Comparison of ENCODE assay signal across 8 cellular contexts in the genomic region with DNA sequence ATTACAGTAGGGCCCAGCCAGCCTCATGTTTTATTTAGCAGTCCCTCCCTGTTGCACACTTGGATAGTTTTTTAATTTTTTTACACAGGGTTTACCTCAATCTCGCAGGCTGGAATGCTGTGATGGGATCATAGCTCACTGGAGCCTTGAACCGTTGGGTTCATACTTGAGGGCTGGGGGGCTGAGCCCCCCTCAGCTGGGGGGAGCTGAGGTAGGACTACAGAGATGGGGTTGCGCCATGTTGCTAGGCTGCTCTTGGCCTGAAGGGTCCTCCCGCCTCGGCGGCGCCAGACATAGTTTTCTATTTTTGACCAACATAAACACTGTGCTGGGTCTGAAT.
DNase-seq lines count a peak whose midpoint lies in the region; ATAC-seq, FAIRE-seq and TF ChIP-seq lines count a peak whose summit lies in the region.
"Not testable (repeated sequence)": the region's sequence is repeated elsewhere in the genome, so short reads cannot be mapped to it uniquely, and the experiment has no call there.

No MANE protein-coding gene starts in this region.

- TF ChIP-seq CTCF in HepG2 (CRISPR knock-in tag; IDR thresholded peaks at IDR 0.05); gastrocnemius medialis (IDR thresholded peaks at IDR 0.05 in 4 of 5, conservative IDR thresholded peaks at IDR 0.05 in 1 of 5): not testable (repeated sequence)

- TF ChIP-seq POLR2A in HepG2 (IDR thresholded peaks at IDR 0.05; ENCODE audit: insufficient read depth in 1 of 2, low read depth in 2 of 2, low read length in 2 of 2); gastrocnemius medialis (IDR thresholded peaks at IDR 0.05): not testable (repeated sequence)

- DNase-seq in AG08396 (ENCODE audit: low spot score) = peak; percentile 39
- not testable (repeated sequence) for DNase-seq in Karpas-422; epithelial cell of prostate (ENCODE audit: low read depth, low spot score); HepG2 (ENCODE audit: low spot score); gastrocnemius medialis

- TF ChIP-seq RAD21 in HepG2 (CRISPR knock-in tag; IDR thresholded peaks at IDR 0.05) = not testable (repeated sequence)

- POLR2A ChIA-PET in HepG2 (lab: Yijun Ruan, JAX) = interaction anchor here (0.6 to 2.8 kb wide), 6 partner anchors 20 to 769 kb away, joined by 3 to 17 read pairs (median 4); a partner anchor contains a TSS

- not testable (repeated sequence) for H4K20me1 ChIP-seq in Karpas-422 (ENCODE audit: insufficient read depth, low read depth, low read length); HepG2 (ENCODE audit: insufficient read depth, low read length)

- H3K4me2 ChIP-seq in Karpas-422 (ENCODE audit: low read depth, low read length, poor library complexity, severe bottlenecking) (peak overlapping the region; percentile 56), HepG2 (ENCODE audit: low read depth, low read length) (peak overlapping the region; percentile 65)

- ATAC-seq in GM18907 (IDR thresholded peaks at IDR 0.05; ENCODE audit: unreplicated experiment) = peak; percentile 19
- peak; percentile 11 for ATAC-seq in HG02678 (IDR thresholded peaks at IDR 0.05; ENCODE audit: unreplicated experiment)
- peak; percentile 17 for ATAC-seq in activated T-helper 17 cell treated with anti-CD3 and anti-CD28 coated beads, Interleukin-2, amount 50 U/mL, for 72 hours (replicated peaks)
- ATAC-seq in HepG2 = peak; percentile 59
- ATAC-seq in gastrocnemius medialis = not testable (repeated sequence)

- peak overlapping the region; percentile 87 for H3K4me3 Mint-ChIP-seq in activated T-helper 17 cell treated with anti-CD3 and anti-CD28 coated beads, Interleukin-2, amount 50 U/mL, for 72 hours

- FAIRE-seq in HepG2 (lab: Jason Lieb, UNC) = not testable (repeated sequence)

- H3K9me3 Mint-ChIP-seq in activated T-helper 17 cell treated with anti-CD3 and anti-CD28 coated beads, Interleukin-2, amount 50 U/mL, for 72 hours = not testable (repeated sequence)

- CTCF ChIA-PET in HepG2 (lab: Yijun Ruan, JAX; ENCODE audit: low intra/inter-chr PET ratio, low total read pairs) = not testable (repeated sequence)

- not testable (repeated sequence) for H2AFZ ChIP-seq in Karpas-422 (ENCODE audit: low read length); HepG2 (ENCODE audit: low read length)

- not testable (repeated sequence) for H3K27me3 Mint-ChIP-seq in activated T-helper 17 cell treated with anti-CD3 and anti-CD28 coated beads, Interleukin-2, amount 50 U/mL, for 72 hours

- H3K4me1 Mint-ChIP-seq in activated T-helper 17 cell treated with anti-CD3 and anti-CD28 coated beads, Interleukin-2, amount 50 U/mL, for 72 hours = not testable (repeated sequence)

- intact Hi-C loops in HepG2 (cut with micrococcal nuclease; ENCODE audit: unreplicated experiment) (loop anchor here (10.0 kb wide), 1 partner anchor 239 kb away; a partner anchor contains a TSS), gastrocnemius medialis (cut with DNase I; ENCODE audit: low total_unique reads) (loop anchor here (5.0 to 10.0 kb wide), 2 partner anchors 412 to 469 kb away; no protein-coding TSS in a partner anchor)

- H3K36me3 ChIP-seq in Karpas-422 (ENCODE audit: insufficient read depth, low read length); HepG2 (replicated peaks in 1 of 2; ENCODE audit: control insufficient read depth in 1 of 2, insufficient read depth in 2 of 2, low read length in 2 of 2); gastrocnemius medialis: not testable (repeated sequence)

- in situ Hi-C loops in HepG2 (cut with HindIII; ENCODE audit: extremely low pct_ligation_motif_present, low pct_unique_long_range_greater_than_20kb); gastrocnemius medialis (cut with MboI; ENCODE audit: low sequenced_read_pairs in 4 of 4): not testable (repeated sequence)

- H3K4me3 ChIP-seq in Karpas-422 (ENCODE audit: low read length) = peak overlapping the region; percentile 76
- H3K4me3 ChIP-seq in HepG2 (replicated peaks in 1 of 3; ENCODE audit: insufficient read depth in 1 of 3, low read depth in 2 of 3, low read length in 3 of 3) = peak overlapping the region; percentile 68 to 84 (median 73); a peak in 5 of 6 replicates
- H3K4me3 ChIP-seq in gastrocnemius medialis = peak overlapping the region; percentile 52 to 94 (median 84)

- TSS peak; percentile 93 for BruUV-seq in HepG2 (replicated peaks; lab: Mats Ljungman, UMichigan)

- not testable (repeated sequence) for TF ChIP-seq EP300 in HepG2 (IDR thresholded peaks at IDR 0.05; ENCODE audit: low read depth in 2 of 2, low read length in 2 of 2); HepG2 (CRISPR knock-in tag; IDR thresholded peaks at IDR 0.05; ENCODE audit: borderline replicate concordance)

- H3K9me3 ChIP-seq in Karpas-422 (ENCODE audit: low read length); HepG2 (ENCODE audit: low read length); gastrocnemius medialis: not testable (repeated sequence)

- 3% methylated on average over 6 of the region's 7 CpGs for WGBS in HepG2 (ENCODE audit: low lambda C conversion rate)

- H3K9me2 ChIP-seq in Karpas-422 (replicated peaks; ENCODE audit: insufficient read depth, low read length) = not testable (repeated sequence)

- H3K9ac ChIP-seq in Karpas-422 (ENCODE audit: low read length) (peak overlapping the region; percentile 78), HepG2 (ENCODE audit: insufficient read depth, low read depth, low read length) (peak overlapping the region; percentile 91)

- peak overlapping the region; percentile 99 for H3K27ac Mint-ChIP-seq in activated T-helper 17 cell treated with anti-CD3 and anti-CD28 coated beads, Interleukin-2, amount 50 U/mL, for 72 hours

- peaks cover 11% of the 10 kb centered on the region for H3K36me3 Mint-ChIP-seq in activated T-helper 17 cell treated with anti-CD3 and anti-CD28 coated beads, Interleukin-2, amount 50 U/mL, for 72 hours (ENCODE audit: low read depth)

- H3K27ac ChIP-seq in Karpas-422 (ENCODE audit: low read length) (peak overlapping the region; percentile 34; the same call in 1 of the 2 replicates), epithelial cell of prostate (peak overlapping the region; percentile 61), HepG2 (ENCODE audit: extremely low read length, insufficient read depth, low read length) (peak overlapping the region; percentile 91), gastrocnemius medialis (peak overlapping the region; percentile 84 to 93 (median 91))

- peaks cover 21% of the 10 kb centered on the region for H3K79me2 ChIP-seq in Karpas-422 (ENCODE audit: low read length)
- peaks cover 13% of the 10 kb centered on the region for H3K79me2 ChIP-seq in HepG2 (ENCODE audit: insufficient read depth, low read length)

- not testable (repeated sequence) for H3K27me3 ChIP-seq in Karpas-422 (ENCODE audit: low read length); HepG2 (ENCODE audit: control insufficient read depth in 1 of 2, insufficient read depth in 2 of 2, low read length in 2 of 2); gastrocnemius medialis

- not testable (repeated sequence) for H3K4me1 ChIP-seq in Karpas-422 (ENCODE audit: low read length); HepG2 (ENCODE audit: insufficient read depth, low read length); gastrocnemius medialis

TF ChIP-seq in HepG2, 621 proteins besides CTCF, POLR2A, EP300 and RAD21:
- TF ChIP-seq, protein P1, sequence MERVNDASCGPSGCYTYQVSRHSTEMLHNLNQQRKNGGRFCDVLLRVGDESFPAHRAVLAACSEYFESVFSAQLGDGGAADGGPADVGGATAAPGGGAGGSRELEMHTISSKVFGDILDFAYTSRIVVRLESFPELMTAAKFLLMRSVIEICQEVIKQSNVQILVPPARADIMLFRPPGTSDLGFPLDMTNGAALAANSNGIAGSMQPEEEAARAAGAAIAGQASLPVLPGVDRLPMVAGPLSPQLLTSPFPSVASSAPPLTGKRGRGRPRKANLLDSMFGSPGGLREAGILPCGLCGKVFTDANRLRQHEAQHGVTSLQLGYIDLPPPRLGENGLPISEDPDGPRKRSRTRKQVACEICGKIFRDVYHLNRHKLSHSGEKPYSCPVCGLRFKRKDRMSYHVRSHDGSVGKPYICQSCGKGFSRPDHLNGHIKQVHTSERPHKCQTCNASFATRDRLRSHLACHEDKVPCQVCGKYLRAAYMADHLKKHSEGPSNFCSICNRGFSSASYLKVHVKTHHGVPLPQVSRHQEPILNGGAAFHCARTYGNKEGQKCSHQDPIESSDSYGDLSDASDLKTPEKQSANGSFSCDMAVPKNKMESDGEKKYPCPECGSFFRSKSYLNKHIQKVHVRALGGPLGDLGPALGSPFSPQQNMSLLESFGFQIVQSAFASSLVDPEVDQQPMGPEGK (CRISPR knock-in tag; IDR thresholded peaks at IDR 0.05) = peak; percentile 79
- TF ChIP-seq SRSF1 (optimal IDR thresholded peaks at IDR 0.05; ENCODE audit: low read depth, low read length) (peak; percentile 47), ZNF629 (CRISPR knock-in tag; conservative IDR thresholded peaks at IDR 0.05) (0 out of 2 replicates have a peak, but pooled peaks have one; percentile 5), DNMT3B (CRISPR knock-in tag; conservative IDR thresholded peaks at IDR 0.05) (0 out of 2 replicates have a peak, but pooled peaks have one; percentile 17), ZC3H4 (CRISPR knock-in tag; IDR thresholded peaks at IDR 0.05; ENCODE audit: borderline replicate concordance) (peak; percentile 42; the same call in 1 of the 2 replicates)
- TF ChIP-seq, protein P2, sequence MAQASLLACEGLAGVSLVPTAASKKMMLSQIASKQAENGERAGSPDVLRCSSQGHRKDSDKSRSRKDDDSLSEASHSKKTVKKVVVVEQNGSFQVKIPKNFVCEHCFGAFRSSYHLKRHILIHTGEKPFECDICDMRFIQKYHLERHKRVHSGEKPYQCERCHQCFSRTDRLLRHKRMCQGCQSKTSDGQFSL (CRISPR knock-in tag; IDR thresholded peaks at IDR 0.05) = 0 out of 2 replicates have a peak, but pooled peaks have one; percentile 18

Comparison
In these comparisons a context has a peak if more than half of its experiments do, and no peak if none do; other contexts are left out.
1. H3K27ac ChIP-seq: peak in every context shown above with its lines; median percentile 91 in HepG2; 91 in gastrocnemius medialis; 61 in epithelial cell of prostate; 34 in Karpas-422.